In the genomic region with DNA sequence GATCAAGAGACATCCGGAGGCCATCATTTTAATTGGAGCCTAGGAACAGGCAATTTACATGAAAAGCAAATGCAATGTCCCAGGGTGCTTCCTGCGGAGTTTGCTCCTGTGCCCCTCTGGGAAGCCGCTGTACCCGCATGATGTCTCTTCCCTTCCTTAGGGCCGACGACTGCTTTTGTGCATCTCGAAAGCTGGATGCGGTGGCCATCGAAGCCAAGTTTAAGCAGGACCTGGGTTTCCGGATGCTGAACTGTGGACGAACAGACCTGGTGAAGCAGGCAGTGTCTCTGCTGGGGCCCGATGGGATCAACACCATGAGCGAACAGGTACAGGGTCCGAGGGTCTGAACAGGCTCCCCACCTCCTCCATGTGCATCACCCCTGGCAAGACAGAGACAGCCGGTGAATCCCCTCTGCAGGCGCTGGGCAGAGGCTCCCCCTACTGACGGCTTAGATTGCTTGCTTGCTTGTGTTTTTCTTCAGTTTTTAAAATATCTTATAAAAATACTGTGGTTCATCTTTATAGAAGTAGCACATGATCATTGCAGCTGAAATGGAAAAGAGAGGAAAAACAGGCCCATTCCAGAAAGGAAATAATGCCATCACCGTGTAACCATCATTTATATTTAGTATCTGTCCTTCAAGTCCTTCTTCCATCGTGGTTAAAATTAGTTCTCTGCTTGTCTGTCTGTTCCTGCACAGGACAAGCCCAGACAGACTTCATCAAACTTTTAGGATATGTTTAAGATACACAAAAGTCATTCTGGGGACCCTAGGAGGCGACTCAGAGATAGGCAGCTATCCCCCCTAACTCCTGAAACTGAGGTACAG, we compare ENCODE assay signal across 8 cellular contexts.
DNase-seq lines count a peak whose midpoint lies in the region; ATAC-seq and TF ChIP-seq lines count a peak whose summit lies in the region.

No MANE protein-coding gene starts in this region.

- POLR2A ChIA-PET in WTC11 (lab: Charles Lee): no interaction called here

- peak overlapping the region; percentile 52 for H3K4me3 Mint-ChIP-seq in WTC11

- no peaks in the 10 kb centered on the region; the same call in 1 of the 2 replicates for H3K36me3 Mint-ChIP-seq in WTC11

- peak; percentile 62 for TF ChIP-seq CTCF in WTC11 (IDR thresholded peaks at IDR 0.05)

- H3K27ac Mint-ChIP-seq in WTC11: no peak overlapping the region

- peak; percentile 43 to 57 for DNase-seq in NCI-H524 (lab: John Stamatoyannopoulos, UW)
- DNase-seq in NCI-H524 treated with DMSO at 0.1 percent for 48 hours (lab: John Stamatoyannopoulos, UW): no peak
- DNase-seq in KG1 (lab: John Stamatoyannopoulos, UW): peak; percentile 1
- peak; percentile 74 for DNase-seq in WTC11 (ENCODE audit: low spot score)
- peak; percentile 58 for DNase-seq in iPS DF 4.7 (ENCODE audit: extremely low read depth, low spot score)
- DNase-seq in stimulated activated CD4-positive, alpha-beta T cell treated with anti-CD3 and anti-CD28 coated beads, TNF-alpha, amount 100 ng/mL, for 48 hours (ENCODE audit: low read depth in 3 of 3): peak in 2 of 3 donors; percentile 4 to 10

- H3K4me1 Mint-ChIP-seq in WTC11: peaks cover 49% of the 10 kb centered on the region

- ATAC-seq in WTC11 (peak; percentile 83), GM19455 (IDR thresholded peaks at IDR 0.05; ENCODE audit: unreplicated experiment) (no peak), HG03159 (IDR thresholded peaks at IDR 0.05; ENCODE audit: unreplicated experiment) (no peak)

- CTCF ChIA-PET in WTC11 (lab: Charles Lee): interaction anchor here (0.5 to 3.4 kb wide), 33 partner anchors 9 to 510 kb away, joined by 3 to 23 read pairs (median 4); a partner anchor contains a TSS

- H3K9me3 Mint-ChIP-seq in WTC11: no peaks in the 10 kb centered on the region

- no peaks in the 10 kb centered on the region for H3K27me3 Mint-ChIP-seq in WTC11 (ENCODE audit: low read depth)

TF ChIP-seq in WTC11, 78 proteins besides CTCF, POLR2A, EP300 and RAD21:
- TF ChIP-seq CBFB (CRISPR knock-in tag; IDR thresholded peaks at IDR 0.05; ENCODE audit: low read depth): no peak
- TF ChIP-seq ZNF423 (CRISPR knock-in tag; IDR thresholded peaks at IDR 0.05): peak; percentile 91
- TF ChIP-seq TEAD1 (CRISPR knock-in tag; IDR thresholded peaks at IDR 0.05): 0 out of 2 replicates have a peak, but pooled peaks have one; percentile 48
- TF ChIP-seq MXD4 (CRISPR knock-in tag; IDR thresholded peaks at IDR 0.05; ENCODE audit: borderline replicate concordance): no peak
- TF ChIP-seq, protein P1, sequence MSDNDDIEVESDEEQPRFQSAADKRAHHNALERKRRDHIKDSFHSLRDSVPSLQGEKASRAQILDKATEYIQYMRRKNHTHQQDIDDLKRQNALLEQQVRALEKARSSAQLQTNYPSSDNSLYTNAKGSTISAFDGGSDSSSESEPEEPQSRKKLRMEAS (CRISPR knock-in tag; IDR thresholded peaks at IDR 0.05): peak; percentile 84
- no peak for TF ChIP-seq KAT7 (CRISPR knock-in tag; IDR thresholded peaks at IDR 0.05; ENCODE audit: borderline replicate concordance)
TF ChIP-seq in WTC11: peak in this region for 3.
